ENCODE assay signal across 8 cellular contexts in genomic region chr20:58447733-58448391, GRCh38. TPM values are rescaled to one million over a fixed set of nuclear protein-coding genes. Genes with fewer than 3 reads are reported as not detected.
DNase-seq lines count a peak whose midpoint lies in the region; ATAC-seq and TF ChIP-seq lines count a peak whose summit lies in the region.

No MANE protein-coding gene starts in this region.

- no peak overlapping the region for H3K23ac ChIP-seq in H9 (ENCODE audit: insufficient read length, low read depth, low read length)

- no peaks in the 10 kb centered on the region for H3K27me3 Mint-ChIP-seq in H9 (ENCODE audit: low read depth)

- no TSS peak for BruUV-seq in PC-3 (replicated peaks; lab: Mats Ljungman, UMichigan)

- intact Hi-C loops in PC-3 (cut with micrococcal nuclease), result loop anchor here (1.0 to 10.0 kb wide), 5 partner anchors 41 to 211 kb away; partner anchors contain the start of gene VAPB

- peaks cover 6 to 32% (median 24%) of the 10 kb centered on the region in 3 experiments; a peak in 6 of 7 replicates for H3K36me3 Mint-ChIP-seq in H9 (ENCODE audit: insufficient read depth in 1 of 3, low read depth in 3 of 3)

- peak; percentile 87 for ATAC-seq in PC-3
- ATAC-seq in HG02763 (IDR thresholded peaks at IDR 0.05; ENCODE audit: unreplicated experiment), result no peak

- no peak overlapping the region for H3K56ac ChIP-seq in H9 (ENCODE audit: insufficient read length, low read depth, low read length)

- no peak overlapping the region for H2BK20ac ChIP-seq in H9 (ENCODE audit: low read depth, low read length, poor library complexity, severe bottlenecking)

- CTCF ChIA-PET in PC-3 (lab: Charles Lee), result interaction anchor here (0.5 to 0.6 kb wide), 4 partner anchors 83 to 212 kb away, joined by 3 to 6 read pairs (median 4); no protein-coding TSS in a partner anchor

- no peak overlapping the region for H3T11ph ChIP-seq in H9 (ENCODE audit: low read length)

- H3F3A ChIP-seq in PC-3 (ENCODE audit: low read length, unreplicated experiment), result no peaks in the 10 kb centered on the region

- H4K5ac ChIP-seq in H9 (ENCODE audit: insufficient read length, low read depth, low read length), result no peak overlapping the region

- peaks cover 24 to 29% of the 10 kb centered on the region in 2 experiments for H3K4me1 Mint-ChIP-seq in H9

- H3K9me3 Mint-ChIP-seq in H9, result no peaks in the 10 kb centered on the region

- peaks cover 30% of the 10 kb centered on the region for H3K36me3 ChIP-seq in PC-3 (ENCODE audit: low read depth, low read length)
- peaks cover 8% of the 10 kb centered on the region for H3K36me3 ChIP-seq in cardiac muscle cell

- H2BK12ac ChIP-seq in H9 (ENCODE audit: insufficient read length, low read depth, low read length), result no peak overlapping the region

- WGBS in H9 (ENCODE audit: extremely low coverage, insufficient read length, low lambda C conversion rate), result no CpG with 5 or more reads among the region's 7 CpGs

- no peak overlapping the region for H2BK15ac ChIP-seq in H9 (ENCODE audit: low read depth, low read length)

- POLR2A ChIA-PET in PC-3 (lab: Charles Lee; ENCODE audit: unreplicated experiment), result no interaction called here

- no peak overlapping the region for H4K91ac ChIP-seq in H9 (ENCODE audit: insufficient read length, low read depth, low read length)

- no peaks in the 10 kb centered on the region for H3K79me2 ChIP-seq in H9 (ENCODE audit: insufficient read depth, low read length)
- no peaks in the 10 kb centered on the region for H3K79me2 ChIP-seq in PC-3 (ENCODE audit: low read length)

- peak overlapping the region in 1 of 3 experiments; percentile 33; a peak in 1 of 7 replicates for H3K27ac Mint-ChIP-seq in H9

- H2AK5ac ChIP-seq in H9 (ENCODE audit: insufficient read length, low read length), result no peak overlapping the region

- no peak overlapping the region for H2BK120ac ChIP-seq in H9 (ENCODE audit: low read depth, low read length, poor library complexity, severe bottlenecking)

- H4K8ac ChIP-seq in H9 (replicated peaks; ENCODE audit: insufficient read length, low read depth, low read length), result no peak overlapping the region

- H3K4me1 ChIP-seq in H9 (ENCODE audit: insufficient read depth, low read length) (peaks cover 5% of the 10 kb centered on the region; the same call in 1 of the 2 replicates), PC-3 (ENCODE audit: insufficient read depth, low read length) (no peaks in the 10 kb centered on the region), cardiac muscle cell (ENCODE audit: low read depth) (peaks cover 26% of the 10 kb centered on the region)

- H3K14ac ChIP-seq in H9 (ENCODE audit: insufficient read depth, low read length), result no peak overlapping the region

- H3K27ac ChIP-seq in H9 (ENCODE audit: insufficient read length, low read depth, low read length) (no peak overlapping the region), PC-3 (ENCODE audit: low read length) (no peak overlapping the region), cardiac muscle cell (peak overlapping the region; percentile 75)

- DNase-seq in COLO668 (lab: John Stamatoyannopoulos, UW; ENCODE audit: unreplicated experiment) (peak; percentile 46), H9 (peak; percentile 73), PC-3 (peak; percentile 86), cardiac muscle cell (ENCODE audit: low read depth in 1 of 2, low spot score in 1 of 2) (peak; percentile 64 to 70), smooth muscle cell of the brain vasculature (ENCODE audit: low read depth, low spot score) (peak; percentile 18), OCI-M2 (lab: John Stamatoyannopoulos, UW; ENCODE audit: unreplicated experiment) (no peak)
- peak; percentile 28 for DNase-seq in activated effector memory CD4-positive, alpha-beta T cell treated with Interleukin-2 at 50 U/mL for 16 hours

- no peaks in the 10 kb centered on the region for H3K9me2 ChIP-seq in PC-3 (replicated peaks; ENCODE audit: low read length)

- TF ChIP-seq CTCF in H9 (conservative IDR thresholded peaks at IDR 0.05) (peak; percentile 87), PC-3 (conservative IDR thresholded peaks at IDR 0.05; ENCODE audit: low read depth, low read length) (peak; percentile 96), cardiac muscle cell (IDR thresholded peaks at IDR 0.05; ENCODE audit: low read depth, low read length) (peak; percentile 78)

- H2AFZ ChIP-seq in H9 (ENCODE audit: low read length) (no peak overlapping the region), PC-3 (ENCODE audit: low read length) (no peak overlapping the region)

- no peaks in the 10 kb centered on the region for H3K9me3 ChIP-seq in H9 (ENCODE audit: control insufficient read depth, low read depth, low read length)
- H3K9me3 ChIP-seq in PC-3 (ENCODE audit: low read length), result no peaks in the 10 kb centered on the region
- H3K9me3 ChIP-seq in cardiac muscle cell (ENCODE audit: low read depth), result no peaks in the 10 kb centered on the region

- no peak overlapping the region for H3K9ac ChIP-seq in H9 (ENCODE audit: extremely low read depth, insufficient read length, low read length)
- no peak overlapping the region for H3K9ac ChIP-seq in PC-3 (ENCODE audit: low read length)

- H3K18ac ChIP-seq in H9 (ENCODE audit: insufficient read length, low read depth, low read length), result no peak overlapping the region

- H3K4me2 ChIP-seq in H9 (ENCODE audit: insufficient read depth, insufficient read length, low read length) (no peak overlapping the region), PC-3 (ENCODE audit: low read length) (no peak overlapping the region)

- no peak overlapping the region for H3K4me3 Mint-ChIP-seq in H9

- H3K23me2 ChIP-seq in H9 (ENCODE audit: insufficient read length, low read depth, low read length, poor library complexity, severe bottlenecking), result no peaks in the 10 kb centered on the region

- H3K4me3 ChIP-seq in PC-3 (ENCODE audit: low read length) (no peak overlapping the region), cardiac muscle cell (no peak overlapping the region)

- H2BK5ac ChIP-seq in H9 (ENCODE audit: insufficient read length, low read length), result no peak overlapping the region

- H3K4ac ChIP-seq in H9 (ENCODE audit: low read depth, low read length), result no peak overlapping the region

- H3K79me1 ChIP-seq in H9 (ENCODE audit: insufficient read depth, low read depth, low read length, poor library complexity, severe bottlenecking), result no peaks in the 10 kb centered on the region

- H4K20me1 ChIP-seq in H9 (ENCODE audit: control insufficient read depth, insufficient read depth, insufficient read length), result no peaks in the 10 kb centered on the region
- no peaks in the 10 kb centered on the region for H4K20me1 ChIP-seq in PC-3 (ENCODE audit: low read length)

- H3K27me3 ChIP-seq in H9 (ENCODE audit: insufficient read depth, low read length) (no peaks in the 10 kb centered on the region), PC-3 (ENCODE audit: low read length) (no peaks in the 10 kb centered on the region), cardiac muscle cell (no peaks in the 10 kb centered on the region)

RNA-seq across cellular contexts. Expression of gene VAPB, which starts 58.8 kb away (rescaled TPM):
- total RNA-seq in H9 (2021) (64.7 and 65.1 TPM in 2 replicates), PC-3 (2014; rRNA removed) (16.5 and 23.0 TPM in 2 replicates), cardiac muscle cell (9.7 and 10.5 TPM in 2 replicates)
- polyA plus RNA-seq in cardiac muscle cell, result 54.1 and 55.1 TPM in 2 replicates
